In the genomic region with DNA sequence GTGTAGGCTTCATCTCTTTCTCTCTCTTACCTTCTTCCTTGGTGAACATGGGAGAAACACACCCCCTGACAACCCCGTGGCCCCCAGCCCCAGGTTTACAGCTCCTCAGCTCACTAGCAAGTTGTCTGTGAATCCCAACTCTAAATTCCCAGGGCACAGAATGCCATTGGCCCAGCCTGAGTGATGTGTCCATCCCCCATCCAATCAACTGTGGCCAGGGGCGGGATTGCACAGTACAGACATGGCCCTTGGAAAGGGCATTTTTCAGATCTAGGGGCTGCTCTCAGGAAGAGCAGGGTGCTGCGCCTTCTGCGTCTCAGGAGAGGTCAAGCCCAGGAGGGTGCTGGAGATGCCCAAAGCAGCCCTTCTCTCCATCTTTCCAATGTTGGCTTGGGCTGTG, we compare ENCODE assay signal across 17 cellular contexts. TPM values are rescaled to one million over a fixed set of nuclear protein-coding genes. Genes with fewer than 3 reads are reported as not detected.
A peak's percentile ranks its signal among the peaks of the same experiment; 100 is the strongest.
DNase-seq lines count a peak whose midpoint lies in the region; ATAC-seq and TF ChIP-seq lines count a peak whose summit lies in the region.
"Had no signal": no experiment of that assay in that cellular context is flagged by ENCODE, and none has a peak within 500 bp of the region (broad histone marks: within the 10 kb centered on the region; RNA-seq: fewer than 3 reads in every experiment).

No MANE protein-coding gene starts in this region.

- no peak for TF ChIP-seq CTCF in WTC11 (IDR thresholded peaks at IDR 0.05)

- peak; percentile 41 for DNase-seq in Right ventricle myocardium inferior (ENCODE audit: missing footprints)
- no peak for DNase-seq in left cardiac atrium
- peak; percentile 35 for DNase-seq in HEK293T (ENCODE audit: extremely low spot score)
- no peak for DNase-seq in WTC11 (ENCODE audit: low spot score)
- no peak for DNase-seq in T-helper 17 cell
- DNase-seq: CD4-positive, CD25-positive, alpha-beta regulatory T cell; DMS79 treated with DMSO at 0.1 percent for 48 hours; GOT3; HFFc6; MG63; NCI-H1092 treated with DMSO at 0.1 percent for 48 hours; NCI-H1436 treated with DMSO at 0.1 percent for 48 hours; NCI-H1930; NCI-H510A; NK-92 treated with Interleukin-12 subunit alpha and Interleukin-12 subunit beta, amount 100 ng/mL, for 24 hours had no signal

- intact Hi-C loops in Right ventricle myocardium inferior (cut with DNase I) (no loop called here), left cardiac atrium (cut with DNase I) (no loop called here)

- no peak overlapping the region for H3K4me3 Mint-ChIP-seq in WTC11
- no peak overlapping the region for H3K4me3 Mint-ChIP-seq in T-helper 17 cell
- H3K4me3 Mint-ChIP-seq: HFFc6 had no signal

- CTCF ChIA-PET in HEK293T (lab: Yijun Ruan, JAX) (interaction anchor here (0.6 kb wide), 1 partner anchor 28 kb away, joined by 3 read pairs; no protein-coding TSS in a partner anchor), WTC11 (lab: Charles Lee) (no interaction called here)

- no peaks in the 10 kb centered on the region for H3K9me3 ChIP-seq in T-helper 17 cell (ENCODE audit: control insufficient read depth, low read length, poor library complexity, severe bottlenecking)
- H3K9me3 ChIP-seq: MG63 had no signal

- H3K4me1 Mint-ChIP-seq in WTC11 (peaks cover 6% of the 10 kb centered on the region), T-helper 17 cell (no peaks in the 10 kb centered on the region)
- H3K4me1 Mint-ChIP-seq: CD4-positive, CD25-positive, alpha-beta regulatory T cell had no signal

- H3K27me3 Mint-ChIP-seq in WTC11 (ENCODE audit: low read depth) (no peaks in the 10 kb centered on the region), T-helper 17 cell (peaks cover 19% of the 10 kb centered on the region)
- H3K27me3 Mint-ChIP-seq: CD4-positive, CD25-positive, alpha-beta regulatory T cell had no signal

- no peak overlapping the region; the same call in 1 of the 2 replicates for H3K27ac Mint-ChIP-seq in WTC11
- H3K27ac Mint-ChIP-seq in T-helper 17 cell, result no peak overlapping the region
- H3K27ac Mint-ChIP-seq: CD4-positive, CD25-positive, alpha-beta regulatory T cell; HFFc6 had no signal

- H3K9me3 Mint-ChIP-seq in WTC11, result peaks cover 4% of the 10 kb centered on the region; the same call in 1 of the 2 replicates
- H3K9me3 Mint-ChIP-seq: HFFc6 had no signal

- POLR2A ChIA-PET in HEK293T (lab: Yijun Ruan, JAX), result no interaction called here
- POLR2A ChIA-PET in WTC11 (lab: Charles Lee), result no interaction called here

- H3K36me3 Mint-ChIP-seq in WTC11, result peaks cover 5% of the 10 kb centered on the region; the same call in 1 of the 2 replicates
- H3K36me3 Mint-ChIP-seq in T-helper 17 cell (ENCODE audit: low read depth), result peaks cover 3% of the 10 kb centered on the region
- H3K36me3 Mint-ChIP-seq: CD4-positive, CD25-positive, alpha-beta regulatory T cell had no signal

- ATAC-seq in Right ventricle myocardium inferior (no peak), left cardiac atrium (no peak), WTC11 (peak; percentile 57), GM21786 (IDR thresholded peaks at IDR 0.05; ENCODE audit: unreplicated experiment) (no peak), T-helper 17 cell (no peak)
- ATAC-seq in activated CD4-positive, CD25-positive, alpha-beta regulatory T cell treated with anti-CD3 and anti-CD28 coated beads, Interleukin-2, amount 50 U/mL, for 24 hours, result no peak

TF ChIP-seq in HEK293T, 16 proteins besides CTCF, POLR2A, EP300 and RAD21:
- TF ChIP-seq SP1 (IDR thresholded peaks at IDR 0.05), result no peak
- TF ChIP-seq, protein P1, sequence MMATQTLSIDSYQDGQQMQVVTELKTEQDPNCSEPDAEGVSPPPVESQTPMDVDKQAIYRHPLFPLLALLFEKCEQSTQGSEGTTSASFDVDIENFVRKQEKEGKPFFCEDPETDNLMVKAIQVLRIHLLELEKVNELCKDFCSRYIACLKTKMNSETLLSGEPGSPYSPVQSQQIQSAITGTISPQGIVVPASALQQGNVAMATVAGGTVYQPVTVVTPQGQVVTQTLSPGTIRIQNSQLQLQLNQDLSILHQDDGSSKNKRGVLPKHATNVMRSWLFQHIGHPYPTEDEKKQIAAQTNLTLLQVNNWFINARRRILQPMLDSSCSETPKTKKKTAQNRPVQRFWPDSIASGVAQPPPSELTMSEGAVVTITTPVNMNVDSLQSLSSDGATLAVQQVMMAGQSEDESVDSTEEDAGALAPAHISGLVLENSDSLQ (IDR thresholded peaks at IDR 0.05), result peak; percentile 78

TF ChIP-seq in WTC11, 78 proteins besides CTCF, POLR2A, EP300 and RAD21:
- TF ChIP-seq, protein P2, sequence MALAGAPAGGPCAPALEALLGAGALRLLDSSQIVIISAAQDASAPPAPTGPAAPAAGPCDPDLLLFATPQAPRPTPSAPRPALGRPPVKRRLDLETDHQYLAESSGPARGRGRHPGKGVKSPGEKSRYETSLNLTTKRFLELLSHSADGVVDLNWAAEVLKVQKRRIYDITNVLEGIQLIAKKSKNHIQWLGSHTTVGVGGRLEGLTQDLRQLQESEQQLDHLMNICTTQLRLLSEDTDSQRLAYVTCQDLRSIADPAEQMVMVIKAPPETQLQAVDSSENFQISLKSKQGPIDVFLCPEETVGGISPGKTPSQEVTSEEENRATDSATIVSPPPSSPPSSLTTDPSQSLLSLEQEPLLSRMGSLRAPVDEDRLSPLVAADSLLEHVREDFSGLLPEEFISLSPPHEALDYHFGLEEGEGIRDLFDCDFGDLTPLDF (CRISPR knock-in tag; IDR thresholded peaks at IDR 0.05), result no peak
- TF ChIP-seq NFYB (CRISPR knock-in tag; conservative IDR thresholded peaks at IDR 0.05; ENCODE audit: low read depth), result peak; percentile 56

RNA-seq across cellular contexts. Expression of a gene that starts 48.2 kb away (rescaled TPM):
- total RNA-seq in Right ventricle myocardium inferior, result 84.8 TPM
- 10 to 100 TPM; 88.1 to 95.0 TPM for total RNA-seq in left cardiac atrium
- total RNA-seq in WTC11 (2021), result 71.0 to 95.7 TPM (median 74.2 TPM) in 3 replicates
- total RNA-seq in T-helper 17 cell, result not detected
- total RNA-seq: CD4-positive, CD25-positive, alpha-beta regulatory T cell had no signal

Comparison
In these comparisons a context has a peak if more than half of its experiments do, and no peak if none do; other contexts are left out.
1. DNase-seq: peak in Right ventricle myocardium inferior (single experiment) and HEK293T (single experiment); none in left cardiac atrium (single experiment), WTC11 (single experiment) and T-helper 17 cell (0 of 3).
2. RNA of a gene that starts 48.2 kb away (total RNA-seq): 71.0 to 95.7 TPM in WTC11, 88.1 to 95.0 TPM in left cardiac atrium and 84.8 TPM in Right ventricle myocardium inferior (single experiment); not detected in T-helper 17 cell; every median in the first group is over 10 times any median in the second.